In genomic region chr6:45902984-45903383, GRCh38 we compare ENCODE assay signal across 2 cellular contexts.
TF ChIP-seq lines count a peak whose summit lies in the region.

No MANE protein-coding gene starts in this region.

TF ChIP-seq in GM23338, 12 proteins besides CTCF, POLR2A, EP300 and RAD21:
- TF ChIP-seq, protein P1, sequence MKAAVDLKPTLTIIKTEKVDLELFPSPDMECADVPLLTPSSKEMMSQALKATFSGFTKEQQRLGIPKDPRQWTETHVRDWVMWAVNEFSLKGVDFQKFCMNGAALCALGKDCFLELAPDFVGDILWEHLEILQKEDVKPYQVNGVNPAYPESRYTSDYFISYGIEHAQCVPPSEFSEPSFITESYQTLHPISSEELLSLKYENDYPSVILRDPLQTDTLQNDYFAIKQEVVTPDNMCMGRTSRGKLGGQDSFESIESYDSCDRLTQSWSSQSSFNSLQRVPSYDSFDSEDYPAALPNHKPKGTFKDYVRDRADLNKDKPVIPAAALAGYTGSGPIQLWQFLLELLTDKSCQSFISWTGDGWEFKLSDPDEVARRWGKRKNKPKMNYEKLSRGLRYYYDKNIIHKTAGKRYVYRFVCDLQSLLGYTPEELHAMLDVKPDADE (IDR thresholded peaks at IDR 0.05): no peak
- no peak for TF ChIP-seq EZH2phosphoT487 (IDR thresholded peaks at IDR 0.05; ENCODE audit: unreplicated experiment)

TF ChIP-seq in H1, 55 proteins besides CTCF, POLR2A, EP300 and RAD21 (continued from another document):
- TF ChIP-seq POU5F1 (IDR thresholded peaks at IDR 0.05; ENCODE audit: low read depth, low read length) (no peak), RFX5 (IDR thresholded peaks at IDR 0.05; ENCODE audit: borderline replicate concordance, low read depth, low read length) (no peak), RBBP5 (IDR thresholded peaks at IDR 0.05; ENCODE audit: borderline replicate concordance, low read depth, low read length) (no peak), PHF8 (conservative IDR thresholded peaks at IDR 0.05; ENCODE audit: low read depth, low read length) (no peak), SP1 (IDR thresholded peaks at IDR 0.05; ENCODE audit: low read depth, low read length) (no peak), BRCA1 (IDR thresholded peaks at IDR 0.05; ENCODE audit: low read depth, low read length) (no peak), EZH2 (IDR thresholded peaks at IDR 0.05; ENCODE audit: low read depth, low read length, severe bottlenecking) (no peak)
